In the genomic region with DNA sequence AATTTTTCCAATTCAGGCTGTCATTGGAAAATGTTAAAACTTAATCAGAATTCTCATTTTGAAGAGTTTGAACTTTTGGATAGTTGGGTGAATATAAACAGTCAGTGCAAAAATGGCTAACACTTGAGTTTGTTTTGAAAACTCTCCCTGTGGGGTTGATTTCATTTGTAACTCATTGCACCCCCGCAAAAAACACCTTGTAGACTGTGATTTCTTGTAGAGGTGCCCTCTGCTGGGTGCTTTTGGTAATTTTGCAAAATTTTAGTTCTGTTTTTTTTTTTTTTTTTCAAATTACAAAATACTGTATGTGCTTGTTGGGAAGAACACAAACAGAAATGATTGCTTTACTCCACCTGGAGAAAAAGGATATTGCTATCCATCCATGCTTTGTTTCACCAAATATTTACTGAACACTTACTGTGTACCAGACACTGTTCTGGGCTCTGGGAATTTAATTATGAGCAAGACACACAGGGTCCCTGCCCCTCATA, we compare ENCODE assay signal across 8 cellular contexts. TPM values are rescaled to one million over a fixed set of nuclear protein-coding genes. Genes with fewer than 3 reads are reported as not detected.
DNase-seq lines count a peak whose midpoint lies in the region; ATAC-seq and TF ChIP-seq lines count a peak whose summit lies in the region.

No MANE protein-coding gene starts in this region.

- H3K9ac ChIP-seq in SK-N-MC (ENCODE audit: insufficient read length): no peak overlapping the region

- intact Hi-C loops in CD8-positive, alpha-beta T cell (cut with DNase I, micrococcal nuclease): loop anchor here (1.0 to 5.0 kb wide), 7 partner anchors 14 to 164 kb away; partner anchors contain the start of genes GARRE1 (in 1 of the 2) and LSM14A (in 1 of the 2)
- intact Hi-C loops in naive thymus-derived CD4-positive, alpha-beta T cell (cut with micrococcal nuclease): loop anchor here (1.0 to 5.0 kb wide), 5 partner anchors 14 to 119 kb away; partner anchors contain the start of gene GARRE1 (in 1 of the 2)

- peaks cover 22% of the 10 kb centered on the region for H3K36me3 ChIP-seq in CD8-positive, alpha-beta T cell (ENCODE audit: insufficient read depth, low read length)
- H3K36me3 ChIP-seq in GM23338 (ENCODE audit: insufficient read depth) (no peaks in the 10 kb centered on the region; the same call in 1 of the 2 replicates), SK-N-MC (ENCODE audit: insufficient read depth, low read length) (peaks cover 5% of the 10 kb centered on the region; the same call in 1 of the 2 replicates)
- H3K36me3 ChIP-seq in naive thymus-derived CD4-positive, alpha-beta T cell (ENCODE audit: control insufficient read depth in 2 of 3, insufficient read depth in 3 of 3, low read length in 3 of 3): peaks cover 3 to 69% (median 15%) of the 10 kb centered on the region in 3 experiments

- H3K4me1 ChIP-seq in CD8-positive, alpha-beta T cell (ENCODE audit: insufficient read depth, low read length): peaks cover 8% of the 10 kb centered on the region
- H3K4me1 ChIP-seq in GM23338 (ENCODE audit: insufficient read depth): no peaks in the 10 kb centered on the region
- H3K4me1 ChIP-seq in naive thymus-derived CD4-positive, alpha-beta T cell (ENCODE audit: control insufficient read depth in 2 of 2, insufficient read depth in 2 of 2, low read length in 2 of 2): peaks cover 0 to 10% of the 10 kb centered on the region in 2 donors

- no peak overlapping the region for H3K4me2 ChIP-seq in GM23338

- peak; percentile 70 for ATAC-seq in CD8-positive, alpha-beta T cell
- ATAC-seq in GM23338: peak; percentile 28; the same call in 1 of the 3 replicates
- ATAC-seq in naive thymus-derived CD4-positive, alpha-beta T cell: peak; percentile 72
- ATAC-seq in GM18520 (IDR thresholded peaks at IDR 0.05; ENCODE audit: unreplicated experiment): no peak
- no peak for ATAC-seq in GM19467 (IDR thresholded peaks at IDR 0.05; ENCODE audit: unreplicated experiment)
- ATAC-seq in HG03565 (IDR thresholded peaks at IDR 0.05; ENCODE audit: unreplicated experiment): no peak

- no peaks in the 10 kb centered on the region for H3K9me3 ChIP-seq in CD8-positive, alpha-beta T cell (ENCODE audit: low read length)
- no peaks in the 10 kb centered on the region for H3K9me3 ChIP-seq in SK-N-MC (ENCODE audit: low read depth, low read length)
- H3K9me3 ChIP-seq in naive thymus-derived CD4-positive, alpha-beta T cell (ENCODE audit: control insufficient read depth in 2 of 3, low read length in 3 of 3): no peaks in the 10 kb centered on the region

- DNase-seq in CD8-positive, alpha-beta T cell: peak in 5 of 7 experiments; percentile 20 to 66 (median 47)
- DNase-seq in GM23338 (ENCODE audit: low spot score) (peak; percentile 76), SK-N-MC (ENCODE audit: low read depth, low spot score) (peak; percentile 18), dedifferentiated amniotic fluid mesenchymal stem cell (ENCODE audit: extremely low spot score) (peak; percentile 20)
- DNase-seq in naive thymus-derived CD4-positive, alpha-beta T cell: peak in 7 of 9 donors; percentile 34 to 65 (median 60)

- no peak overlapping the region for H3K4me3 Mint-ChIP-seq in CD8-positive, alpha-beta T cell
- H3K4me3 Mint-ChIP-seq in GM23338: no peak overlapping the region
- H3K4me3 Mint-ChIP-seq in naive thymus-derived CD4-positive, alpha-beta T cell: no peak overlapping the region

- H3F3A ChIP-seq in GM23338 (replicated peaks; ENCODE audit: low read depth): no peaks in the 10 kb centered on the region

- peak overlapping the region; percentile 57 for H3K27ac Mint-ChIP-seq in CD8-positive, alpha-beta T cell
- H3K27ac Mint-ChIP-seq in GM23338: no peak overlapping the region
- peak overlapping the region in 8 of 9 donors; percentile 25 to 86 (median 55) for H3K27ac Mint-ChIP-seq in naive thymus-derived CD4-positive, alpha-beta T cell

- no peaks in the 10 kb centered on the region for H3K9me2 ChIP-seq in GM23338 (ENCODE audit: insufficient read depth)

- no peaks in the 10 kb centered on the region for H3K27me3 ChIP-seq in CD8-positive, alpha-beta T cell (ENCODE audit: insufficient read depth, low read length)
- no peaks in the 10 kb centered on the region for H3K27me3 ChIP-seq in GM23338 (ENCODE audit: insufficient read depth)
- no peaks in the 10 kb centered on the region for H3K27me3 ChIP-seq in naive thymus-derived CD4-positive, alpha-beta T cell (ENCODE audit: control insufficient read depth in 2 of 2, insufficient read depth in 2 of 2, low read length in 2 of 2)

- peaks cover 7% of the 10 kb centered on the region for H3K4me1 Mint-ChIP-seq in CD8-positive, alpha-beta T cell (ENCODE audit: low read depth)
- H3K4me1 Mint-ChIP-seq in GM23338: no peaks in the 10 kb centered on the region
- peaks cover 3 to 16% (median 9%) of the 10 kb centered on the region in 7 donors for H3K4me1 Mint-ChIP-seq in naive thymus-derived CD4-positive, alpha-beta T cell

- CTCF ChIA-PET in CD8-positive, alpha-beta T cell (lab: Charles Lee): interaction anchor here (1.0 to 2.6 kb wide), 7 partner anchors 10 to 164 kb away, joined by 3 to 21 read pairs (median 5); no protein-coding TSS in a partner anchor
- CTCF ChIA-PET in naive thymus-derived CD4-positive, alpha-beta T cell (lab: Charles Lee): interaction anchor here (0.9 to 2.2 kb wide), 2 partner anchors 20 to 26 kb away, joined by 4 to 5 read pairs; no protein-coding TSS in a partner anchor

- H3K9me3 Mint-ChIP-seq in CD8-positive, alpha-beta T cell: no peaks in the 10 kb centered on the region
- no peaks in the 10 kb centered on the region for H3K9me3 Mint-ChIP-seq in GM23338
- no peaks in the 10 kb centered on the region for H3K9me3 Mint-ChIP-seq in naive thymus-derived CD4-positive, alpha-beta T cell

- H2AFZ ChIP-seq in GM23338: no peak overlapping the region

- no peaks in the 10 kb centered on the region for H4K20me1 ChIP-seq in GM23338 (replicated peaks; ENCODE audit: insufficient read depth)

- peak; percentile 92 for TF ChIP-seq CTCF in CD8-positive, alpha-beta T cell (IDR thresholded peaks at IDR 0.05)
- peak; percentile 51 to 84 for TF ChIP-seq CTCF in GM23338 (conservative IDR thresholded peaks at IDR 0.05; ENCODE audit: low read depth in 2 of 2)

- peaks cover 67% of the 10 kb centered on the region for H3K36me3 Mint-ChIP-seq in CD8-positive, alpha-beta T cell
- peaks cover 34% of the 10 kb centered on the region for H3K36me3 Mint-ChIP-seq in GM23338 (ENCODE audit: low read depth)
- peaks cover 10 to 55% (median 30%) of the 10 kb centered on the region in 5 donors for H3K36me3 Mint-ChIP-seq in naive thymus-derived CD4-positive, alpha-beta T cell

- no peak overlapping the region for H3K27ac ChIP-seq in CD8-positive, alpha-beta T cell (ENCODE audit: low read depth, low read length)
- H3K27ac ChIP-seq in GM23338 (ENCODE audit: low read depth): no peak overlapping the region
- no peak overlapping the region for H3K27ac ChIP-seq in SK-N-MC
- H3K27ac ChIP-seq in naive thymus-derived CD4-positive, alpha-beta T cell (ENCODE audit: low read depth, low read length): no peak overlapping the region

- no peaks in the 10 kb centered on the region for H3K79me2 ChIP-seq in GM23338 (replicated peaks; ENCODE audit: insufficient read depth)

- no peak overlapping the region for H3K4me3 ChIP-seq in CD8-positive, alpha-beta T cell (ENCODE audit: low read depth, low read length)
- H3K4me3 ChIP-seq in GM23338 (no peak overlapping the region), SK-N-MC (no peak overlapping the region)
- no peak overlapping the region for H3K4me3 ChIP-seq in naive thymus-derived CD4-positive, alpha-beta T cell (ENCODE audit: low read length)

- no peaks in the 10 kb centered on the region for H3K27me3 Mint-ChIP-seq in CD8-positive, alpha-beta T cell (ENCODE audit: low read depth)
- peaks cover 2% of the 10 kb centered on the region for H3K27me3 Mint-ChIP-seq in GM23338 (ENCODE audit: insufficient read depth, low read depth, poor library complexity)
- H3K27me3 Mint-ChIP-seq in naive thymus-derived CD4-positive, alpha-beta T cell: no peaks in the 10 kb centered on the region

- POLR2A ChIA-PET in CD8-positive, alpha-beta T cell (lab: Charles Lee): interaction anchor here (0.9 kb wide), 2 partner anchors 75 to 164 kb away, joined by 3 to 4 read pairs; no protein-coding TSS in a partner anchor
- POLR2A ChIA-PET in naive thymus-derived CD4-positive, alpha-beta T cell (lab: Charles Lee): interaction anchor here (0.6 to 1.8 kb wide), 5 partner anchors 23 to 164 kb away, joined by 3 to 9 read pairs (median 3); no protein-coding TSS in a partner anchor

TF ChIP-seq in GM23338, 12 proteins besides CTCF, POLR2A, EP300 and RAD21:
- TF ChIP-seq JUNB (IDR thresholded peaks at IDR 0.05; ENCODE audit: unreplicated experiment) (no peak), NANOG (IDR thresholded peaks at IDR 0.05; ENCODE audit: borderline replicate concordance) (no peak), EZH2 (IDR thresholded peaks at IDR 0.05; ENCODE audit: low read depth, unreplicated experiment) (no peak), CREB1 (CRISPR knock-in tag; IDR thresholded peaks at IDR 0.05; ENCODE audit: low read depth) (no peak), ETS1 (IDR thresholded peaks at IDR 0.05) (no peak), POLR2AphosphoS5 (IDR thresholded peaks at IDR 0.05; ENCODE audit: low read depth) (no peak), ZNF331 (CRISPR knock-in tag; IDR thresholded peaks at IDR 0.05; ENCODE audit: low read depth) (no peak), STAT1 (IDR thresholded peaks at IDR 0.05; ENCODE audit: unreplicated experiment) (no peak)

RNA-seq across cellular contexts. Expression of gene GPI, which starts 28.2 kb away (rescaled TPM):
- total RNA-seq in CD8-positive, alpha-beta T cell: 10 to 100 TPM; 84.8 to 87.0 TPM
- total RNA-seq in GM23338 (2014; rRNA removed; shearing (Covaris generic)): 298 and 327 TPM in 2 replicates
- polyA plus RNA-seq in GM23338 (2016; fragmentation: Nextera tagmentation; extraction: Ambion mirVana): 127 and 136 TPM in 2 replicates
- total RNA-seq in naive thymus-derived CD4-positive, alpha-beta T cell: 100 to 1,000 TPM in 3 of 5 experiments, 10 to 100 TPM in 2; 96.5 to 750 (median 104) TPM
- 100 to 1,000 TPM; 123 to 170 TPM for polyA plus RNA-seq in naive thymus-derived CD4-positive, alpha-beta T cell

Comparison
In these comparisons a context has a peak if more than half of its experiments do, and no peak if none do; other contexts are left out.
1. ATAC-seq: peak in CD8-positive, alpha-beta T cell (single experiment), GM23338 (single experiment) and naive thymus-derived CD4-positive, alpha-beta T cell (single experiment); none in GM18520 (single experiment), GM19467 (single experiment) and HG03565 (single experiment).
2. DNase-seq: peak in every context shown above with its lines; median percentile 76 in GM23338; 60 in naive thymus-derived CD4-positive, alpha-beta T cell; 47 in CD8-positive, alpha-beta T cell; 20 in dedifferentiated amniotic fluid mesenchymal stem cell; 18 in SK-N-MC.